Comparison of ENCODE assay signal across 14 cellular contexts in the genomic region with DNA sequence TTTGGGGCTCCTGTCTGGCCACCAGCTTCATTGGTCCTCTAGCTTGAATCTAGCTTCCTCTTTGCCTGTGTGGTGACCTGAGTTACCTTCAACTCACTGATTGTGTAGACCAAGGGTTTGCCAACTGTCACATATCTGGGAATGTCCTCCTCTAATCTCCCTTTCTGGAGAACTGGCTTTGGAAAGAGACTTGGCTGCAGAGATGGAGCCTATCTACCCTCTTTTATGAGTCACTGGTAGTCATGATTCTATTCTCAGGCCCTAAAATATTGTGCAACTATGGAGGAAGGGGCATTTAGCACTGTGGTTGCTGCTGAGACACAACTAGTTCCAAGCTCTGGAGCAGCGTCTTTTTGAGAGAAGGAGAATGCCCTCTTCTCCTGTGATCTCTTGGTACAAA.
DNase-seq lines count a peak whose midpoint lies in the region; ATAC-seq, FAIRE-seq and TF ChIP-seq lines count a peak whose summit lies in the region.
"Had no signal": no experiment of that assay in that cellular context is flagged by ENCODE, and none has a peak within 500 bp of the region (broad histone marks: within the 10 kb centered on the region; RNA-seq: fewer than 3 reads in every experiment).

No MANE protein-coding gene starts in this region.

- FAIRE-seq in RCC 7860 (lab: Jason Lieb, UNC): no peak
- FAIRE-seq: A549, pancreas had no signal

- no peaks in the 10 kb centered on the region for H3K9me3 ChIP-seq in right atrium auricular region
- H3K9me3 ChIP-seq in tibial artery: no peaks in the 10 kb centered on the region
- H3K9me3 ChIP-seq: A549, pancreas had no signal

- TF ChIP-seq CTCF in right atrium auricular region (IDR thresholded peaks at IDR 0.05) (no peak), fibroblast of villous mesenchyme (IDR thresholded peaks at IDR 0.05; ENCODE audit: insufficient read depth, low read depth, low read length) (no peak), tibial artery (IDR thresholded peaks at IDR 0.05) (no peak)

- intact Hi-C loops in Right ventricle myocardium inferior (cut with DNase I): no loop called here
- intact Hi-C loops in tibial artery (cut with DNase I; ENCODE audit: low total_unique reads): no loop called here

- H3K36me3 ChIP-seq in right atrium auricular region (no peaks in the 10 kb centered on the region), tibial artery (peaks cover 40 to 49% (median 44%) of the 10 kb centered on the region in 3 donors)
- H3K36me3 ChIP-seq: pancreas had no signal

- peak; percentile 78 for ATAC-seq in Right ventricle myocardium inferior
- ATAC-seq: A549; activated CD8-positive, alpha-beta memory T cell treated with anti-CD3 and anti-CD28 coated beads, Interleukin-2, amount 10 ng/mL, durations not matched to agents 7 days and 5 days; pancreas had no signal

- DNase-seq in Right ventricle myocardium inferior (ENCODE audit: missing footprints): no peak
- no peak for DNase-seq in right atrium auricular region (ENCODE audit: low spot score)
- DNase-seq in RPMI7951 (ENCODE audit: low read depth): peak; percentile 28
- DNase-seq in fibroblast of villous mesenchyme (ENCODE audit: low read depth): peak; percentile 22
- no peak for DNase-seq in RCC 7860 (ENCODE audit: low spot score)
- no peak for DNase-seq in RPMI8226
- no peak for DNase-seq in glomerular visceral epithelial cell (ENCODE audit: extremely low spot score)
- DNase-seq in tibial artery: no peak
- DNase-seq: activated CD8-positive, alpha-beta memory T cell treated with anti-CD3 and anti-CD28 coated beads, Interleukin-2, amount 10 ng/mL, durations not matched to agents 7 days and 5 days; activated naive CD4-positive, alpha-beta T cell treated with anti-CD3 and anti-CD28 coated beads for 36 hours; NCI-H146; pancreas; PC-9 had no signal

- H3K4me1 ChIP-seq in right atrium auricular region (peaks cover 0 to 6% of the 10 kb centered on the region in 2 donors), tibial artery (peaks cover 0 to 11% (median 0%) of the 10 kb centered on the region in 4 donors)
- H3K4me1 ChIP-seq: A549, pancreas had no signal

- H3K27ac ChIP-seq in right atrium auricular region (peak overlapping the region in 1 of 2 donors; percentile 2), tibial artery (no peak overlapping the region)
- H3K27ac ChIP-seq: A549, pancreas, PC-9 had no signal

- H3K27me3 ChIP-seq in right atrium auricular region (no peaks in the 10 kb centered on the region), tibial artery (no peaks in the 10 kb centered on the region)
- H3K27me3 ChIP-seq: pancreas had no signal

- no peak overlapping the region for H3K4me3 ChIP-seq in right atrium auricular region
- no peak overlapping the region for H3K4me3 ChIP-seq in fibroblast of villous mesenchyme (ENCODE audit: low read depth, low read length)
- H3K4me3 ChIP-seq in tibial artery: no peak overlapping the region
- H3K4me3 ChIP-seq: A549, pancreas, PC-9 had no signal

Comparison
In these comparisons a context has a peak if more than half of its experiments do, and no peak if none do; other contexts are left out.
1. DNase-seq: peak in RPMI7951 (single experiment) and fibroblast of villous mesenchyme (single experiment); none in Right ventricle myocardium inferior (single experiment), right atrium auricular region (single experiment), RCC 7860 (single experiment), RPMI8226 (single experiment), glomerular visceral epithelial cell (single experiment) and tibial artery (0 of 2).